ENCODE assay signal across 2 cellular contexts in genomic region chr9:127553793-127554192, GRCh38.
TF ChIP-seq lines count a peak whose summit lies in the region.

No MANE protein-coding gene starts in this region.

TF ChIP-seq in HEK293, 187 proteins besides CTCF, POLR2A, EP300 and RAD21:
- 0 out of 2 replicates have a peak, but pooled peaks have one; percentile 22 for TF ChIP-seq EGR2 (tag by site-specific recombination; IDR thresholded peaks at IDR 0.05; ENCODE audit: low read depth)
- TF ChIP-seq ZFHX2 (tag by site-specific recombination; conservative IDR thresholded peaks at IDR 0.05) = 0 out of 2 replicates have a peak, but pooled peaks have one; percentile 19
- no peak for TF ChIP-seq ZNF121 (tag by site-specific recombination; IDR thresholded peaks at IDR 0.05)
- no peak for TF ChIP-seq TRIM28 (IDR thresholded peaks at IDR 0.05; ENCODE audit: borderline replicate concordance, low read length)
- no peak for TF ChIP-seq PRDM2 (tag by site-specific recombination; IDR thresholded peaks at IDR 0.05; ENCODE audit: borderline replicate concordance)
- no peak for TF ChIP-seq GLIS2 (tag by site-specific recombination; IDR thresholded peaks at IDR 0.05)
- no peak for TF ChIP-seq YY2 (tag by site-specific recombination; IDR thresholded peaks at IDR 0.05)
- no peak for TF ChIP-seq ZNF692 (tag by site-specific recombination; IDR thresholded peaks at IDR 0.05)
- TF ChIP-seq ZNF335 (tag by site-specific recombination; conservative IDR thresholded peaks at IDR 0.05) = no peak
- TF ChIP-seq ZSCAN23 (tag by site-specific recombination; IDR thresholded peaks at IDR 0.05) = no peak
- TF ChIP-seq ZNF394 (tag by site-specific recombination; IDR thresholded peaks at IDR 0.05; ENCODE audit: borderline replicate concordance) = no peak
- no peak for TF ChIP-seq ZNF571 (tag by site-specific recombination; IDR thresholded peaks at IDR 0.05)
- no peak for TF ChIP-seq HOXD13 (CRISPR knock-in tag; IDR thresholded peaks at IDR 0.05; ENCODE audit: borderline replicate concordance)
- no peak for TF ChIP-seq ZBTB6 (tag by site-specific recombination; IDR thresholded peaks at IDR 0.05)

TF ChIP-seq in endothelial cell of umbilical vein, 7 proteins besides CTCF, POLR2A, EP300 and RAD21:
- TF ChIP-seq POLR2AphosphoS5 (IDR thresholded peaks at IDR 0.05; ENCODE audit: insufficient read depth, low read depth, low read length) (no peak), FOS (IDR thresholded peaks at IDR 0.05; ENCODE audit: borderline replicate concordance, insufficient read depth, low read length) (no peak), MAX (IDR thresholded peaks at IDR 0.05; ENCODE audit: insufficient read depth, insufficient read length) (no peak), EZH2 (IDR thresholded peaks at IDR 0.05; ENCODE audit: borderline replicate concordance, low read depth, low read length, severe bottlenecking) (no peak), JUN (IDR thresholded peaks at IDR 0.05; ENCODE audit: borderline replicate concordance, insufficient read depth, insufficient read length, low read depth) (no peak), MYC (IDR thresholded peaks at IDR 0.05; ENCODE audit: low read depth, low read length) (no peak), GATA2 (IDR thresholded peaks at IDR 0.05; ENCODE audit: insufficient read depth, insufficient read length, low read depth, low read length) (no peak)
TF ChIP-seq in endothelial cell of umbilical vein: peak in this region for 0.
